ENCODE assay signal across 18 cellular contexts in the genomic region with DNA sequence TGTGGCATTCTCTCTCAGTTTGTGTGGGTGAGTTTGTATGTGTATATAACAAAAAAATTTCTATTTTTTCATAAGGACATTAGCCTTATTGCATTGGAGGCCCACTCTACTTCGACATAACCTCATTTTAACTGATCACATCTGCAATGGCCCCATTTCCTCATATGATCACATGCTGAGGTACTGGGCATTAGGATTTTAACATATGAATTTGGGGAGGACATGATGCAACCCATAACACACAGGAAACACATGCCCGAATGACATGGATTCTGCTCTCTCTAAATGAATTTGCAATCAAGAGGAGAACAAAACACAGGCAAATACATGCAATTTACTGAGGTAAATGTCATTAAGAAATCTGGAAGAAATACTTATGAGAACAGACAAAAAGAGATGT.
DNase-seq lines count a peak whose midpoint lies in the region; ATAC-seq, FAIRE-seq and TF ChIP-seq lines count a peak whose summit lies in the region.
"Had no signal": no experiment of that assay in that cellular context is flagged by ENCODE, and none has a peak within 500 bp of the region (broad histone marks: within the 10 kb centered on the region; RNA-seq: fewer than 3 reads in every experiment).

No MANE protein-coding gene starts in this region.

- peak overlapping the region; percentile 31 for H3K27ac Mint-ChIP-seq in activated T-cell treated with anti-CD3 and anti-CD28 coated beads, Interleukin-2, amount 50 U/mL, for 72 hours
- H3K27ac Mint-ChIP-seq in CD8-positive, alpha-beta memory T cell = no peak overlapping the region
- H3K27ac Mint-ChIP-seq: CD14-positive monocyte; CD4-positive, alpha-beta memory T cell had no signal

- no peak for ATAC-seq in activated T-cell treated with anti-CD3 and anti-CD28 coated beads, Interleukin-2, amount 50 U/mL, for 72 hours (replicated peaks in 1 of 2)
- ATAC-seq in K562 = no peak
- no peak for ATAC-seq in GM18517 (IDR thresholded peaks at IDR 0.05; ENCODE audit: unreplicated experiment)
- ATAC-seq: HepG2 had no signal

- no peaks in the 10 kb centered on the region for H3K79me2 ChIP-seq in K562 (ENCODE audit: control insufficient read depth, insufficient read depth, low read length)

- POLR2A ChIA-PET in K562 (lab: Yijun Ruan, JAX) = interaction anchor here (0.7 to 1.0 kb wide), 2 partner anchors 38 to 159 kb away, joined by 3 read pairs; no protein-coding TSS in a partner anchor
- POLR2A ChIA-PET in CD8-positive, alpha-beta memory T cell (lab: Charles Lee) = no interaction called here

- no peak overlapping the region for H3K4me3 ChIP-seq in K562
- H3K4me3 ChIP-seq in CD8-positive, alpha-beta memory T cell (ENCODE audit: low read length) = no peak overlapping the region
- H3K4me3 ChIP-seq: BLaER1 had no signal

- WGBS in K562 (ENCODE audit: insufficient coverage, low coverage, missing lambda C conversion rate) = 37% methylated on average over 2 of the region's 2 CpGs

- no peak overlapping the region for H2AFZ ChIP-seq in K562 (ENCODE audit: low read depth, low read length)

- no peaks in the 10 kb centered on the region for H3K9me1 ChIP-seq in K562 (ENCODE audit: control insufficient read depth, insufficient read depth, low read length)

- H3K9me3 Mint-ChIP-seq in activated T-cell treated with anti-CD3 and anti-CD28 coated beads, Interleukin-2, amount 50 U/mL, for 72 hours = no peaks in the 10 kb centered on the region
- no peaks in the 10 kb centered on the region for H3K9me3 Mint-ChIP-seq in CD8-positive, alpha-beta memory T cell
- H3K9me3 Mint-ChIP-seq: CD4-positive, alpha-beta memory T cell had no signal

- TF ChIP-seq EP300 in K562 (IDR thresholded peaks at IDR 0.05; ENCODE audit: low read length) = no peak

- no peaks in the 10 kb centered on the region for H4K20me1 ChIP-seq in K562 (replicated peaks; ENCODE audit: control insufficient read depth, insufficient read depth, low read length)
- H4K20me1 ChIP-seq: BLaER1 had no signal

- no TSS peak for BruUV-seq in K562 (replicated peaks; lab: Mats Ljungman, UMichigan)

- H3K36me3 ChIP-seq in KOPT-K1 (ENCODE audit: insufficient read depth, low read length) = no peaks in the 10 kb centered on the region
- H3K36me3 ChIP-seq in K562 (ENCODE audit: control insufficient read depth, insufficient read depth, low read length) = no peaks in the 10 kb centered on the region
- H3K36me3 ChIP-seq in CD8-positive, alpha-beta memory T cell (ENCODE audit: insufficient read depth, low read length) = no peaks in the 10 kb centered on the region
- H3K36me3 ChIP-seq: BLaER1 had no signal

- in situ Hi-C loops in K562 (cut with MboI) = no loop called here

- TF ChIP-seq CTCF in K562 (IDR thresholded peaks at IDR 0.05 in 2 of 3, conservative IDR thresholded peaks at IDR 0.05 in 1 of 3; ENCODE audit: insufficient read depth in 2 of 3, low read depth in 1 of 3, low read length in 3 of 3) = no peak

- no peak overlapping the region for H3K9ac ChIP-seq in K562 (ENCODE audit: insufficient read depth in 1 of 2, low read depth in 2 of 2, low read length in 2 of 2)
- H3K9ac ChIP-seq: BLaER1 had no signal

- H3K4me1 Mint-ChIP-seq in activated T-cell treated with anti-CD3 and anti-CD28 coated beads, Interleukin-2, amount 50 U/mL, for 72 hours (ENCODE audit: low read depth) = no peaks in the 10 kb centered on the region
- H3K4me1 Mint-ChIP-seq in CD8-positive, alpha-beta memory T cell = no peaks in the 10 kb centered on the region
- H3K4me1 Mint-ChIP-seq: CD14-positive monocyte; CD4-positive, alpha-beta memory T cell had no signal

- no peaks in the 10 kb centered on the region for H3K36me3 Mint-ChIP-seq in activated T-cell treated with anti-CD3 and anti-CD28 coated beads, Interleukin-2, amount 50 U/mL, for 72 hours (ENCODE audit: insufficient read depth in 2 of 2)
- H3K36me3 Mint-ChIP-seq in CD8-positive, alpha-beta memory T cell = no peaks in the 10 kb centered on the region
- H3K36me3 Mint-ChIP-seq: CD14-positive monocyte; CD4-positive, alpha-beta memory T cell had no signal

- no peaks in the 10 kb centered on the region for H3K27me3 ChIP-seq in K562 (ENCODE audit: control insufficient read depth in 2 of 2, insufficient read depth in 2 of 2, low read length in 2 of 2)
- H3K27me3 ChIP-seq in CD8-positive, alpha-beta memory T cell (ENCODE audit: insufficient read depth, low read length, poor library complexity, severe bottlenecking) = no peaks in the 10 kb centered on the region
- H3K27me3 ChIP-seq: BLaER1 had no signal

- no peaks in the 10 kb centered on the region for H3K27me3 Mint-ChIP-seq in activated T-cell treated with anti-CD3 and anti-CD28 coated beads, Interleukin-2, amount 50 U/mL, for 72 hours (ENCODE audit: low read depth)
- no peaks in the 10 kb centered on the region for H3K27me3 Mint-ChIP-seq in CD8-positive, alpha-beta memory T cell

- no peak for TF ChIP-seq RAD21 in K562 (CRISPR knock-in tag; conservative IDR thresholded peaks at IDR 0.05 in 1 of 2, IDR thresholded peaks at IDR 0.05 in 1 of 2)

- peaks cover 21% of the 10 kb centered on the region for H3K9me3 ChIP-seq in KOPT-K1 (ENCODE audit: insufficient read depth, low read length, poor library complexity, severe bottlenecking)
- H3K9me3 ChIP-seq in K562 (replicated peaks; ENCODE audit: control insufficient read depth, insufficient read depth, low read depth, low read length) = no peaks in the 10 kb centered on the region
- no peaks in the 10 kb centered on the region for H3K9me3 ChIP-seq in CD8-positive, alpha-beta memory T cell (ENCODE audit: low read length)
- H3K9me3 ChIP-seq: BLaER1 had no signal

- peak overlapping the region; percentile 63 for H3K27ac ChIP-seq in KOPT-K1 (ENCODE audit: low read depth, low read length, poor library complexity, severe bottlenecking)
- no peak overlapping the region for H3K27ac ChIP-seq in K562 (ENCODE audit: extremely low read depth, low read depth, low read length)
- no peak overlapping the region for H3K27ac ChIP-seq in CD8-positive, alpha-beta memory T cell (ENCODE audit: low read depth, low read length)
- H3K27ac ChIP-seq: BLaER1 had no signal

- no peak overlapping the region for H3K4me3 Mint-ChIP-seq in activated T-cell treated with anti-CD3 and anti-CD28 coated beads, Interleukin-2, amount 50 U/mL, for 72 hours
- no peak overlapping the region for H3K4me3 Mint-ChIP-seq in CD8-positive, alpha-beta memory T cell
- H3K4me3 Mint-ChIP-seq: CD14-positive monocyte; CD4-positive, alpha-beta memory T cell; H9 had no signal

- CTCF ChIA-PET in K562 (lab: Yijun Ruan, JAX; ENCODE audit: low intra/inter-chr PET ratio) = no interaction called here
- CTCF ChIA-PET in CD8-positive, alpha-beta memory T cell (lab: Charles Lee) = no interaction called here

- no peak for TF ChIP-seq POLR2A in K562 (conservative IDR thresholded peaks at IDR 0.05)

- H3K4me2 ChIP-seq in K562 (ENCODE audit: insufficient read depth, low read length) = no peak overlapping the region
- H3K4me2 ChIP-seq: BLaER1 had no signal

- intact Hi-C loops in K562 (cut with micrococcal nuclease) = loop anchor here (1.0 to 2.0 kb wide), 2 partner anchors 45 to 92 kb away; partner anchors contain the start of gene COX7C
- intact Hi-C loops in posterior cingulate gyrus (cut with DNase I) = no loop called here

- no peak for FAIRE-seq in K562 (lab: Jason Lieb, UNC)
- FAIRE-seq: GM12891, HepG2 had no signal

- DNase-seq in activated T-cell treated with anti-CD3 and anti-CD28 coated beads, Interleukin-2, amount 50 U/mL, for 72 hours = no peak
- DNase-seq in activated T-cell treated with anti-CD3 and anti-CD28 coated beads, Interleukin-2, amount 50 U/mL, for 1 hour = no peak
- DNase-seq in K562 (ENCODE audit: extremely low read depth in 1 of 4, low spot score in 3 of 4) (no peak), posterior cingulate gyrus (no peak)
- DNase-seq in CD8-positive, alpha-beta memory T cell = no peak
- DNase-seq: 8988T; Calu3; CD4-positive, alpha-beta memory T cell; DMS79 treated with DMSO at 0.1 percent for 48 hours; EL; GOT3; H9 had no signal

- peaks cover 7 to 27% of the 10 kb centered on the region in 2 experiments; a peak in 3 of 5 replicates for H3K4me1 ChIP-seq in K562 (replicated peaks in 1 of 2; ENCODE audit: control insufficient read depth in 2 of 2, insufficient read depth in 2 of 2, low read length in 2 of 2)
- no peaks in the 10 kb centered on the region for H3K4me1 ChIP-seq in CD8-positive, alpha-beta memory T cell (ENCODE audit: insufficient read depth, low read length)
- H3K4me1 ChIP-seq: BLaER1 had no signal

TF ChIP-seq in K562, 482 proteins besides CTCF, POLR2A, EP300 and RAD21:
- TF ChIP-seq TAF15 (IDR thresholded peaks at IDR 0.05; ENCODE audit: low read depth, low read length) (no peak), ZFP1 (CRISPR knock-in tag; IDR thresholded peaks at IDR 0.05) (no peak), CEBPG (CRISPR knock-in tag; IDR thresholded peaks at IDR 0.05) (no peak), CEBPG (tag; conservative IDR thresholded peaks at IDR 0.05 in 1 of 2, IDR thresholded peaks at IDR 0.05 in 1 of 2) (peak; percentile 17 to 50; a peak in 2 of 4 replicates), ZFP30 (CRISPR knock-in tag; IDR thresholded peaks at IDR 0.05; ENCODE audit: borderline replicate concordance) (no peak)
TF ChIP-seq in K562: peak in this region for 1.
